Comparison of ENCODE assay signal across 15 cellular contexts in genomic region chr13:33917135-33917534, GRCh38.
DNase-seq lines count a peak whose midpoint lies in the region; ATAC-seq and TF ChIP-seq lines count a peak whose summit lies in the region.
"Had no signal": no experiment of that assay in that cellular context is flagged by ENCODE, and none has a peak within 500 bp of the region (broad histone marks: within the 10 kb centered on the region; RNA-seq: fewer than 3 reads in every experiment).

No MANE protein-coding gene starts in this region.

- H3K27me3 ChIP-seq in cardiac muscle cell: no peaks in the 10 kb centered on the region
- H3K27me3 ChIP-seq in stomach smooth muscle (ENCODE audit: control insufficient read depth in 1 of 2, insufficient read depth in 2 of 2, low read length in 2 of 2): no peaks in the 10 kb centered on the region

- H3K9me3 Mint-ChIP-seq in nephron progenitor cell: no peaks in the 10 kb centered on the region
- H3K9me3 Mint-ChIP-seq: CD4-positive, alpha-beta memory T cell; HFFc6 had no signal

- no peak overlapping the region for H3K9ac ChIP-seq in stomach smooth muscle (ENCODE audit: low read length in 2 of 2)

- no peaks in the 10 kb centered on the region for H3K9me3 ChIP-seq in cardiac muscle cell (ENCODE audit: low read depth)
- H3K9me3 ChIP-seq in stomach smooth muscle (ENCODE audit: control insufficient read depth in 2 of 2, low read length in 2 of 2): no peaks in the 10 kb centered on the region

- H3K36me3 ChIP-seq in cardiac muscle cell (no peaks in the 10 kb centered on the region), stomach smooth muscle (ENCODE audit: control insufficient read depth in 2 of 2, insufficient read depth in 2 of 2, low read length in 2 of 2) (no peaks in the 10 kb centered on the region)

- H3K27ac Mint-ChIP-seq in nephron progenitor cell: peak overlapping the region; percentile 87
- H3K27ac Mint-ChIP-seq: B cell; CD4-positive, alpha-beta memory T cell; HFFc6 had no signal

- DNase-seq in cardiac muscle cell (ENCODE audit: low read depth in 1 of 2, low spot score in 1 of 2): peak in 1 of 2 donors; percentile 9
- DNase-seq in Right ventricle myocardium inferior (ENCODE audit: missing footprints): no peak
- DNase-seq in SK-N-DZ (ENCODE audit: low spot score): peak; percentile 83
- no peak for DNase-seq in nephron progenitor cell
- DNase-seq in NCI-H2107 treated with DMSO at 0.1 percent for 48 hours (lab: John Stamatoyannopoulos, UW; ENCODE audit: unreplicated experiment): no peak
- no peak for DNase-seq in germinal center (ENCODE audit: low spot score)
- DNase-seq: CD4-positive, alpha-beta memory T cell; DMS79; HCEC 1CT; HFFc6 had no signal

- H3K4me1 Mint-ChIP-seq in nephron progenitor cell: peaks cover 24% of the 10 kb centered on the region
- H3K4me1 Mint-ChIP-seq: B cell; CD4-positive, alpha-beta memory T cell had no signal

- H3K27ac ChIP-seq in cardiac muscle cell: peak overlapping the region; percentile 20
- H3K27ac ChIP-seq in stomach smooth muscle (ENCODE audit: low read length): peak overlapping the region; percentile 56
- H3K27ac ChIP-seq: C4-2B, HL-60 had no signal

- TF ChIP-seq CTCF in cardiac muscle cell (IDR thresholded peaks at IDR 0.05; ENCODE audit: low read depth, low read length) (no peak), nephron progenitor cell (IDR thresholded peaks at IDR 0.05) (no peak)

- H3K4me3 Mint-ChIP-seq in nephron progenitor cell: no peak overlapping the region
- H3K4me3 Mint-ChIP-seq: B cell; CD4-positive, alpha-beta memory T cell; HFFc6 had no signal

- H3K4me1 ChIP-seq in cardiac muscle cell (ENCODE audit: low read depth) (peaks cover 18% of the 10 kb centered on the region), stomach smooth muscle (ENCODE audit: control insufficient read depth, insufficient read depth, low read length) (peaks cover 12% of the 10 kb centered on the region)

- ATAC-seq in Right ventricle myocardium inferior: no peak
- ATAC-seq in HG03469 (IDR thresholded peaks at IDR 0.05; ENCODE audit: unreplicated experiment): no peak

- no peaks in the 10 kb centered on the region for H3K27me3 Mint-ChIP-seq in nephron progenitor cell (ENCODE audit: low read depth, poor library complexity)
- H3K27me3 Mint-ChIP-seq: B cell; CD4-positive, alpha-beta memory T cell had no signal

- intact Hi-C loops in Right ventricle myocardium inferior (cut with DNase I): no loop called here

- no peak overlapping the region for H3K4me3 ChIP-seq in cardiac muscle cell
- H3K4me3 ChIP-seq in stomach smooth muscle (ENCODE audit: low read length in 2 of 2): no peak overlapping the region

- H3K36me3 Mint-ChIP-seq in nephron progenitor cell (ENCODE audit: low read depth): no peaks in the 10 kb centered on the region
- H3K36me3 Mint-ChIP-seq: CD4-positive, alpha-beta memory T cell had no signal
